1 cellular context compared by ENCODE assay signal in genomic region chr11:765025-765801, GRCh38.
TF ChIP-seq lines count a peak whose summit lies in the region.

No MANE protein-coding gene starts in this region.

TF ChIP-seq in K562, 482 proteins besides CTCF, POLR2A, EP300 and RAD21 (continued from another document and continues in another):
- TF ChIP-seq CHD7 (IDR thresholded peaks at IDR 0.05; ENCODE audit: low read depth, low read length): no peak
- TF ChIP-seq SETDB1 (IDR thresholded peaks at IDR 0.05; ENCODE audit: low read length): no peak
- TF ChIP-seq ZFP36 (IDR thresholded peaks at IDR 0.05; ENCODE audit: low read depth, low read length, partially characterized antibody): no peak
- TF ChIP-seq FIP1L1 (IDR thresholded peaks at IDR 0.05; ENCODE audit: low read depth, low read length, poor library complexity, severe bottlenecking): peak; percentile 26
- no peak for TF ChIP-seq RFX5 (IDR thresholded peaks at IDR 0.05; ENCODE audit: low read depth, low read length)
- TF ChIP-seq STAT5A (IDR thresholded peaks at IDR 0.05; ENCODE audit: borderline replicate concordance, low read length): no peak
- peak; percentile 16; the same call in 1 of the 2 replicates for TF ChIP-seq ATF4 (CRISPR knock-in tag; IDR thresholded peaks at IDR 0.05)
- no peak for TF ChIP-seq SMARCB1 (IDR thresholded peaks at IDR 0.05; ENCODE audit: insufficient read length, low read depth)
- TF ChIP-seq GTF2F1 (IDR thresholded peaks at IDR 0.05; ENCODE audit: low read depth, low read length): no peak
- TF ChIP-seq SOX6 (IDR thresholded peaks at IDR 0.05): no peak
- TF ChIP-seq HMG20B (CRISPR knock-in tag; IDR thresholded peaks at IDR 0.05): no peak
- TF ChIP-seq, protein P1, sequence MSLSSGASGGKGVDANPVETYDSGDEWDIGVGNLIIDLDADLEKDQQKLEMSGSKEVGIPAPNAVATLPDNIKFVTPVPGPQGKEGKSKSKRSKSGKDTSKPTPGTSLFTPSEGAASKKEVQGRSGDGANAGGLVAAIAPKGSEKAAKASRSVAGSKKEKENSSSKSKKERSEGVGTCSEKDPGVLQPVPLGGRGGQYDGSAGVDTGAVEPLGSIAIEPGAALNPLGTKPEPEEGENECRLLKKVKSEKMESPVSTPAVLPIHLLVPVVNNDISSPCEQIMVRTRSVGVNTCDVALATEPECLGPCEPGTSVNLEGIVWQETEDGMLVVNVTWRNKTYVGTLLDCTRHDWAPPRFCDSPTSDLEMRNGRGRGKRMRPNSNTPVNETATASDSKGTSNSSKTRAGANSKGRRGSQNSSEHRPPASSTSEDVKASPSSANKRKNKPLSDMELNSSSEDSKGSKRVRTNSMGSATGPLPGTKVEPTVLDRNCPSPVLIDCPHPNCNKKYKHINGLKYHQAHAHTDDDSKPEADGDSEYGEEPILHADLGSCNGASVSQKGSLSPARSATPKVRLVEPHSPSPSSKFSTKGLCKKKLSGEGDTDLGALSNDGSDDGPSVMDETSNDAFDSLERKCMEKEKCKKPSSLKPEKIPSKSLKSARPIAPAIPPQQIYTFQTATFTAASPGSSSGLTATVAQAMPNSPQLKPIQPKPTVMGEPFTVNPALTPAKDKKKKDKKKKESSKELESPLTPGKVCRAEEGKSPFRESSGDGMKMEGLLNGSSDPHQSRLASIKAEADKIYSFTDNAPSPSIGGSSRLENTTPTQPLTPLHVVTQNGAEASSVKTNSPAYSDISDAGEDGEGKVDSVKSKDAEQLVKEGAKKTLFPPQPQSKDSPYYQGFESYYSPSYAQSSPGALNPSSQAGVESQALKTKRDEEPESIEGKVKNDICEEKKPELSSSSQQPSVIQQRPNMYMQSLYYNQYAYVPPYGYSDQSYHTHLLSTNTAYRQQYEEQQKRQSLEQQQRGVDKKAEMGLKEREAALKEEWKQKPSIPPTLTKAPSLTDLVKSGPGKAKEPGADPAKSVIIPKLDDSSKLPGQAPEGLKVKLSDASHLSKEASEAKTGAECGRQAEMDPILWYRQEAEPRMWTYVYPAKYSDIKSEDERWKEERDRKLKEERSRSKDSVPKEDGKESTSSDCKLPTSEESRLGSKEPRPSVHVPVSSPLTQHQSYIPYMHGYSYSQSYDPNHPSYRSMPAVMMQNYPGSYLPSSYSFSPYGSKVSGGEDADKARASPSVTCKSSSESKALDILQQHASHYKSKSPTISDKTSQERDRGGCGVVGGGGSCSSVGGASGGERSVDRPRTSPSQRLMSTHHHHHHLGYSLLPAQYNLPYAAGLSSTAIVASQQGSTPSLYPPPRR (CRISPR knock-in tag; IDR thresholded peaks at IDR 0.05; ENCODE audit: borderline replicate concordance): no peak
- TF ChIP-seq SMARCA5 (IDR thresholded peaks at IDR 0.05): no peak
- TF ChIP-seq HNRNPK (IDR thresholded peaks at IDR 0.05; ENCODE audit: low read depth, low read length, poor library complexity, severe bottlenecking): no peak
- no peak for TF ChIP-seq ZBTB33 (CRISPR knock-in tag; IDR thresholded peaks at IDR 0.05)
- no peak for TF ChIP-seq ZNF41 (CRISPR knock-in tag; conservative IDR thresholded peaks at IDR 0.05)
- no peak for TF ChIP-seq HDGF (IDR thresholded peaks at IDR 0.05)
- TF ChIP-seq, protein P2, sequence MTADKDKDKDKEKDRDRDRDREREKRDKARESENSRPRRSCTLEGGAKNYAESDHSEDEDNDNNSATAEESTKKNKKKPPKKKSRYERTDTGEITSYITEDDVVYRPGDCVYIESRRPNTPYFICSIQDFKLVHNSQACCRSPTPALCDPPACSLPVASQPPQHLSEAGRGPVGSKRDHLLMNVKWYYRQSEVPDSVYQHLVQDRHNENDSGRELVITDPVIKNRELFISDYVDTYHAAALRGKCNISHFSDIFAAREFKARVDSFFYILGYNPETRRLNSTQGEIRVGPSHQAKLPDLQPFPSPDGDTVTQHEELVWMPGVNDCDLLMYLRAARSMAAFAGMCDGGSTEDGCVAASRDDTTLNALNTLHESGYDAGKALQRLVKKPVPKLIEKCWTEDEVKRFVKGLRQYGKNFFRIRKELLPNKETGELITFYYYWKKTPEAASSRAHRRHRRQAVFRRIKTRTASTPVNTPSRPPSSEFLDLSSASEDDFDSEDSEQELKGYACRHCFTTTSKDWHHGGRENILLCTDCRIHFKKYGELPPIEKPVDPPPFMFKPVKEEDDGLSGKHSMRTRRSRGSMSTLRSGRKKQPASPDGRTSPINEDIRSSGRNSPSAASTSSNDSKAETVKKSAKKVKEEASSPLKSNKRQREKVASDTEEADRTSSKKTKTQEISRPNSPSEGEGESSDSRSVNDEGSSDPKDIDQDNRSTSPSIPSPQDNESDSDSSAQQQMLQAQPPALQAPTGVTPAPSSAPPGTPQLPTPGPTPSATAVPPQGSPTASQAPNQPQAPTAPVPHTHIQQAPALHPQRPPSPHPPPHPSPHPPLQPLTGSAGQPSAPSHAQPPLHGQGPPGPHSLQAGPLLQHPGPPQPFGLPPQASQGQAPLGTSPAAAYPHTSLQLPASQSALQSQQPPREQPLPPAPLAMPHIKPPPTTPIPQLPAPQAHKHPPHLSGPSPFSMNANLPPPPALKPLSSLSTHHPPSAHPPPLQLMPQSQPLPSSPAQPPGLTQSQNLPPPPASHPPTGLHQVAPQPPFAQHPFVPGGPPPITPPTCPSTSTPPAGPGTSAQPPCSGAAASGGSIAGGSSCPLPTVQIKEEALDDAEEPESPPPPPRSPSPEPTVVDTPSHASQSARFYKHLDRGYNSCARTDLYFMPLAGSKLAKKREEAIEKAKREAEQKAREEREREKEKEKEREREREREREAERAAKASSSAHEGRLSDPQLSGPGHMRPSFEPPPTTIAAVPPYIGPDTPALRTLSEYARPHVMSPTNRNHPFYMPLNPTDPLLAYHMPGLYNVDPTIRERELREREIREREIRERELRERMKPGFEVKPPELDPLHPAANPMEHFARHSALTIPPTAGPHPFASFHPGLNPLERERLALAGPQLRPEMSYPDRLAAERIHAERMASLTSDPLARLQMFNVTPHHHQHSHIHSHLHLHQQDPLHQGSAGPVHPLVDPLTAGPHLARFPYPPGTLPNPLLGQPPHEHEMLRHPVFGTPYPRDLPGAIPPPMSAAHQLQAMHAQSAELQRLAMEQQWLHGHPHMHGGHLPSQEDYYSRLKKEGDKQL (CRISPR knock-in tag; IDR thresholded peaks at IDR 0.05; ENCODE audit: borderline replicate concordance): no peak
- TF ChIP-seq, protein P3, sequence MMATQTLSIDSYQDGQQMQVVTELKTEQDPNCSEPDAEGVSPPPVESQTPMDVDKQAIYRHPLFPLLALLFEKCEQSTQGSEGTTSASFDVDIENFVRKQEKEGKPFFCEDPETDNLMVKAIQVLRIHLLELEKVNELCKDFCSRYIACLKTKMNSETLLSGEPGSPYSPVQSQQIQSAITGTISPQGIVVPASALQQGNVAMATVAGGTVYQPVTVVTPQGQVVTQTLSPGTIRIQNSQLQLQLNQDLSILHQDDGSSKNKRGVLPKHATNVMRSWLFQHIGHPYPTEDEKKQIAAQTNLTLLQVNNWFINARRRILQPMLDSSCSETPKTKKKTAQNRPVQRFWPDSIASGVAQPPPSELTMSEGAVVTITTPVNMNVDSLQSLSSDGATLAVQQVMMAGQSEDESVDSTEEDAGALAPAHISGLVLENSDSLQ (IDR thresholded peaks at IDR 0.05): no peak
- TF ChIP-seq ZNF717 (CRISPR knock-in tag; IDR thresholded peaks at IDR 0.05): no peak; the same call in 1 of the 2 replicates
- TF ChIP-seq ZKSCAN8 (CRISPR knock-in tag; IDR thresholded peaks at IDR 0.05): no peak
- TF ChIP-seq, protein P4, sequence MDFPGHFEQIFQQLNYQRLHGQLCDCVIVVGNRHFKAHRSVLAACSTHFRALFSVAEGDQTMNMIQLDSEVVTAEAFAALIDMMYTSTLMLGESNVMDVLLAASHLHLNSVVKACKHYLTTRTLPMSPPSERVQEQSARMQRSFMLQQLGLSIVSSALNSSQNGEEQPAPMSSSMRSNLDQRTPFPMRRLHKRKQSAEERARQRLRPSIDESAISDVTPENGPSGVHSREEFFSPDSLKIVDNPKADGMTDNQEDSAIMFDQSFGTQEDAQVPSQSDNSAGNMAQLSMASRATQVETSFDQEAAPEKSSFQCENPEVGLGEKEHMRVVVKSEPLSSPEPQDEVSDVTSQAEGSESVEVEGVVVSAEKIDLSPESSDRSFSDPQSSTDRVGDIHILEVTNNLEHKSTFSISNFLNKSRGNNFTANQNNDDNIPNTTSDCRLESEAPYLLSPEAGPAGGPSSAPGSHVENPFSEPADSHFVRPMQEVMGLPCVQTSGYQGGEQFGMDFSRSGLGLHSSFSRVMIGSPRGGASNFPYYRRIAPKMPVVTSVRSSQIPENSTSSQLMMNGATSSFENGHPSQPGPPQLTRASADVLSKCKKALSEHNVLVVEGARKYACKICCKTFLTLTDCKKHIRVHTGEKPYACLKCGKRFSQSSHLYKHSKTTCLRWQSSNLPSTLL (IDR thresholded peaks at IDR 0.05): no peak
- TF ChIP-seq HNRNPH1 (optimal IDR thresholded peaks at IDR 0.05; ENCODE audit: low read depth, low read length): no peak
- no peak for TF ChIP-seq SNIP1 (IDR thresholded peaks at IDR 0.05; ENCODE audit: low read depth)
- TF ChIP-seq ZNF785 (CRISPR knock-in tag; IDR thresholded peaks at IDR 0.05): no peak
